In genomic region chr2:224561234-224562005, GRCh38 we compare ENCODE assay signal across 13 cellular contexts. TPM values are rescaled to one million over a fixed set of nuclear protein-coding genes. Genes with fewer than 3 reads are reported as not detected.
DNase-seq lines count a peak whose midpoint lies in the region; ATAC-seq and TF ChIP-seq lines count a peak whose summit lies in the region.
"Had no signal": no experiment of that assay in that cellular context is flagged by ENCODE, and none has a peak within 500 bp of the region (broad histone marks: within the 10 kb centered on the region; RNA-seq: fewer than 3 reads in every experiment).

No MANE protein-coding gene starts in this region.

- no peak overlapping the region for H3K27ac ChIP-seq in IMR-90 (ENCODE audit: insufficient read depth, low read length)
- H3K27ac ChIP-seq: coronary artery had no signal

- no peak overlapping the region for H2BK20ac ChIP-seq in IMR-90 (ENCODE audit: low read depth, low read length)

- no peaks in the 10 kb centered on the region for H3K9me3 Mint-ChIP-seq in memory B cell

- no peak overlapping the region for H2AK9ac ChIP-seq in IMR-90 (replicated peaks; ENCODE audit: low read depth, low read length, poor library complexity)

- no peak overlapping the region for H3K4me3 Mint-ChIP-seq in memory B cell

- H3K4me2 ChIP-seq in IMR-90 (ENCODE audit: low read depth, low read length), result no peak overlapping the region

- H4K91ac ChIP-seq in IMR-90 (ENCODE audit: insufficient read depth, low read depth, low read length), result no peak overlapping the region

- H3K27ac Mint-ChIP-seq in memory B cell, result no peak overlapping the region

- TF ChIP-seq CTCF in IMR-90 (conservative IDR thresholded peaks at IDR 0.05; ENCODE audit: low read depth, low read length), result no peak

- no CpG with 5 or more reads among the region's 7 CpGs for WGBS in IMR-90 (ENCODE audit: extremely low coverage in 2 of 2, insufficient read length in 1 of 2), 2 experiments

- H3K9me1 ChIP-seq in IMR-90 (ENCODE audit: insufficient read depth, low read length), result peaks cover 2% of the 10 kb centered on the region; the same call in 1 of the 2 replicates

- H3K36me3 ChIP-seq in IMR-90 (ENCODE audit: control insufficient read depth, insufficient read depth, low read length), result peaks cover 3% of the 10 kb centered on the region; the same call in 1 of the 2 replicates

- POLR2A ChIA-PET in IMR-90 (lab: Charles Lee; ENCODE audit: unreplicated experiment), result no interaction called here

- H3K4me3 ChIP-seq in IMR-90 (ENCODE audit: insufficient read depth, low read depth, low read length), result no peak overlapping the region
- H3K4me3 ChIP-seq: coronary artery had no signal

- H2AFZ ChIP-seq in IMR-90 (replicated peaks; ENCODE audit: low read length, poor library complexity), result no peak overlapping the region

- H4K8ac ChIP-seq in IMR-90 (ENCODE audit: low read depth in 2 of 2, low read length in 2 of 2), result no peak overlapping the region

- no peak overlapping the region for H3K23ac ChIP-seq in IMR-90 (ENCODE audit: low read depth, low read length)

- H3K4ac ChIP-seq in IMR-90 (ENCODE audit: low read depth, low read length), result no peak overlapping the region

- no peaks in the 10 kb centered on the region for H3K27me3 ChIP-seq in IMR-90 (ENCODE audit: control insufficient read depth, insufficient read depth, low read length)

- no peak overlapping the region for H3K56ac ChIP-seq in IMR-90 (ENCODE audit: extremely low read depth, insufficient read depth, low read length)

- CTCF ChIA-PET in IMR-90 (lab: Yijun Ruan, JAX), result interaction anchor here (0.6 to 1.3 kb wide), 2 partner anchors 9 to 18 kb away, joined by 3 to 5 read pairs; no protein-coding TSS in a partner anchor

- H3K9ac ChIP-seq in IMR-90 (ENCODE audit: low read depth, low read length), result no peak overlapping the region

- no peak for TF ChIP-seq RAD21 in IMR-90 (IDR thresholded peaks at IDR 0.05; ENCODE audit: low read length)

- H2BK5ac ChIP-seq in IMR-90 (ENCODE audit: low read depth, low read length, poor library complexity, severe bottlenecking), result no peak overlapping the region

- no peak for TF ChIP-seq POLR2A in IMR-90 (IDR thresholded peaks at IDR 0.05; ENCODE audit: low read depth, low read length)

- H4K5ac ChIP-seq in IMR-90 (ENCODE audit: low read depth, low read length), result no peak overlapping the region

- dilution Hi-C loops in IMR-90 (cut with HindIII; ENCODE audit: low sequenced_read_pairs, unreplicated experiment), result no loop called here

- H3K14ac ChIP-seq in IMR-90 (replicated peaks; ENCODE audit: low read depth, low read length), result no peak overlapping the region

- H2BK120ac ChIP-seq in IMR-90 (ENCODE audit: low read depth, low read length), result no peak overlapping the region

- H2BK15ac ChIP-seq in IMR-90 (ENCODE audit: low read depth, low read length), result no peak overlapping the region

- peaks cover 19 to 67% of the 10 kb centered on the region in 2 experiments; a peak in 3 of 4 replicates for H3K79me1 ChIP-seq in IMR-90 (ENCODE audit: low read depth in 1 of 2, low read length in 2 of 2)

- DNase-seq in IMR-90 (peak; percentile 41), memory B cell (ENCODE audit: low spot score in 2 of 2) (no peak), NCI-H345 (lab: John Stamatoyannopoulos, UW) (no peak), NCI-H1694 treated with DMSO at 0.1 percent for 48 hours (lab: John Stamatoyannopoulos, UW) (no peak), DMS 273 (lab: John Stamatoyannopoulos, UW; ENCODE audit: unreplicated experiment) (no peak)
- no peak for DNase-seq in effector CD8-positive, alpha-beta T cell (lab: John Stamatoyannopoulos, UW)
- DNase-seq: SHP77 treated with DMSO at 0.1 percent for 48 hours; stimulated activated CD4-positive, alpha-beta T cell treated with anti-CD3 and anti-CD28 coated beads, Interleukin-12 subunit alpha, Interleukin-12 subunit beta, amount 100 ng/mL, for 4 hours; substantia nigra had no signal

- BruUV-seq in IMR-90 (replicated peaks; lab: Mats Ljungman, UMichigan), result no TSS peak

- no peak overlapping the region for H3K18ac ChIP-seq in IMR-90 (ENCODE audit: low read depth, low read length)

- peaks cover 6% of the 10 kb centered on the region; the same call in 1 of the 2 replicates for H3K4me1 ChIP-seq in IMR-90 (ENCODE audit: control insufficient read depth, insufficient read depth, low read length)

- no peaks in the 10 kb centered on the region for H3K9me3 ChIP-seq in IMR-90 (ENCODE audit: control insufficient read depth, insufficient read depth, low read length)

- H4K20me1 ChIP-seq in IMR-90 (ENCODE audit: insufficient read depth, low read length), result peaks cover 85% of the 10 kb centered on the region

- peaks cover 33% of the 10 kb centered on the region for H3K4me1 Mint-ChIP-seq in memory B cell

- H3K36me3 Mint-ChIP-seq in memory B cell, result peaks cover 16% of the 10 kb centered on the region

- peak; percentile 72 for ATAC-seq in GM18867 (IDR thresholded peaks at IDR 0.05; ENCODE audit: unreplicated experiment)
- ATAC-seq in GM21723 (IDR thresholded peaks at IDR 0.05; ENCODE audit: unreplicated experiment), result peak; percentile 65
- ATAC-seq in IMR-90 (ENCODE audit: low read depth), result no peak
- peak; percentile 60 for ATAC-seq in memory B cell (ENCODE audit: low read depth)
- ATAC-seq: HCT116 had no signal

- H3K27me3 Mint-ChIP-seq in memory B cell, result no peaks in the 10 kb centered on the region

- in situ Hi-C loops in IMR-90 (cut with MboI; ENCODE audit: low sequenced_read_pairs), result loop anchor here (25.0 kb wide), 1 partner anchor 974 kb away; no protein-coding TSS in a partner anchor

- H2AK5ac ChIP-seq in IMR-90 (ENCODE audit: low read depth, low read length), result no peak overlapping the region

- intact Hi-C loops in IMR-90 (cut with micrococcal nuclease), result no loop called here

TF ChIP-seq in IMR-90, 13 proteins besides CTCF, POLR2A, EP300 and RAD21:
- TF ChIP-seq ELK1 (IDR thresholded peaks at IDR 0.05; ENCODE audit: borderline replicate concordance, low read depth, low read length) (no peak), SMC3 (IDR thresholded peaks at IDR 0.05; ENCODE audit: low read depth, low read length) (no peak), USF2 (IDR thresholded peaks at IDR 0.05; ENCODE audit: low read depth, low read length) (no peak), FOS (IDR thresholded peaks at IDR 0.05; ENCODE audit: low read depth, low read length) (no peak), CHD1 (IDR thresholded peaks at IDR 0.05; ENCODE audit: low read depth, low read length) (no peak), MAZ (IDR thresholded peaks at IDR 0.05; ENCODE audit: borderline replicate concordance, low read depth, low read length) (no peak), CEBPB (IDR thresholded peaks at IDR 0.05; ENCODE audit: low read depth, low read length) (no peak), RCOR1 (IDR thresholded peaks at IDR 0.05; ENCODE audit: insufficient replicate concordance, low read length) (no peak), RFX5 (IDR thresholded peaks at IDR 0.05; ENCODE audit: low read depth, low read length) (no peak), MXI1 (IDR thresholded peaks at IDR 0.05; ENCODE audit: borderline replicate concordance, low read depth, low read length) (no peak), MAFK (IDR thresholded peaks at IDR 0.05; ENCODE audit: low read depth, low read length) (no peak), NFE2L2 (IDR thresholded peaks at IDR 0.05; ENCODE audit: low read depth, low read length) (no peak), BHLHE40 (IDR thresholded peaks at IDR 0.05; ENCODE audit: low read depth, low read length) (no peak)

RNA-seq across cellular contexts. Expression of gene CUL3, which starts 23.7 kb away (rescaled TPM):
- total RNA-seq in IMR-90 (2012; rRNA removed), result 45.7 and 78.3 TPM in 2 replicates
- 26.8 and 33.7 TPM in 2 replicates for polyA plus RNA-seq in IMR-90 (2012; rRNA removed)
- polyA plus RNA-seq in IMR-90 (2012; cell fraction: cytosol; rRNA removed), result 3.9 and 4.4 TPM in 2 replicates
- polyA plus RNA-seq in IMR-90 (2012; cell fraction: nucleus; rRNA removed; ENCODE audit: low replicate concordance), result 4.2 and 37.6 TPM in 2 replicates
